ENCODE assay signal across 16 cellular contexts in the genomic region with DNA sequence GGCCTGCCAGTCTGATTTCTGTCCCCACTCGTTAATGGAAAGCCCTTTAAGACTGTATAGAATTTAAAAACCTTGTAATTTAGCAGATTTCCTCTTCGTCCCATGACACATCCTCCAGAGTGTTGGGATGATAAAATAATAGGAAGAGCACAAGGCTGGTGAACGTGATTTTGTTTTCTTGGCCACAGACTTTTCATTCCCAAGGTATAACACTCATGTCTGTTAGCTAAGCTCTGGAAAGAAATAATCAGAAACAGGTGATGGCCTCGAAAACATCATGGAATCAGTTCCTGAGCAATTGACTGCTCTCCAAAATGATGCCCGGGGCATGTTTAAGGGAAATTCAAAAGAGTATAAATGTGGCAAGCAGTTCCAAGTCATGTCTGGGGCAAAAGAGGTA.
DNase-seq lines count a peak whose midpoint lies in the region; ATAC-seq and TF ChIP-seq lines count a peak whose summit lies in the region.
"Had no signal": no experiment of that assay in that cellular context is flagged by ENCODE, and none has a peak within 500 bp of the region (broad histone marks: within the 10 kb centered on the region; RNA-seq: fewer than 3 reads in every experiment).

No MANE protein-coding gene starts in this region.

- H3K4me2 ChIP-seq in PC-3 (ENCODE audit: low read length), result no peak overlapping the region
- H3K4me2 ChIP-seq: BLaER1 treated with 17β-estradiol and CSF1 and Interleukin-3, amounts not matched to agents 10 nM and 100 nM had no signal

- H3K4me3 ChIP-seq in AG10803 (ENCODE audit: low read length) (no peak overlapping the region), PC-3 (ENCODE audit: low read length) (no peak overlapping the region), fibroblast of mammary gland (ENCODE audit: control insufficient read depth, low read depth, low read length) (no peak overlapping the region)
- no peak overlapping the region for H3K4me3 ChIP-seq in CD8-positive, alpha-beta memory T cell (ENCODE audit: low read length)
- H3K4me3 ChIP-seq: BLaER1 treated with 17β-estradiol and CSF1 and Interleukin-3, amounts not matched to agents 10 nM and 100 nM; GM23248 had no signal

- POLR2A ChIA-PET in PC-3 (lab: Charles Lee; ENCODE audit: unreplicated experiment), result no interaction called here
- POLR2A ChIA-PET in CD8-positive, alpha-beta memory T cell (lab: Charles Lee), result no interaction called here

- intact Hi-C loops in PC-3 (cut with micrococcal nuclease) (no loop called here), sciatic nerve (cut with DNase I) (loop anchor here (5.0 kb wide), 1 partner anchor 448 kb away; no protein-coding TSS in a partner anchor)
- intact Hi-C loops in activated T-helper 2 cell treated with anti-CD3 and anti-CD28 coated beads, Interferon-gamma antibody, Interleukin-2, Interleukin-4, amounts not matched to agents 10 μg/mL and 5 μg/mL and 100 μg/mL, durations not matched to agents 14 hours and 24 hours and 36 hours (cut with micrococcal nuclease), result no loop called here

- no peak overlapping the region for H3K4me3 Mint-ChIP-seq in activated T-helper 2 cell treated with anti-CD3 and anti-CD28 coated beads, Interferon-gamma antibody, Interleukin-2, Interleukin-4, amounts not matched to agents 10 μg/mL and 5 μg/mL and 100 μg/mL, durations not matched to agents 14 hours and 24 hours and 36 hours (ENCODE audit: low read depth)
- H3K4me3 Mint-ChIP-seq in CD8-positive, alpha-beta memory T cell, result no peak overlapping the region
- H3K4me3 Mint-ChIP-seq: CD4-positive, CD25-positive, alpha-beta regulatory T cell; IgD-negative memory B cell had no signal

- no peaks in the 10 kb centered on the region for H4K20me1 ChIP-seq in PC-3 (ENCODE audit: low read length)
- H4K20me1 ChIP-seq: BLaER1 treated with 17β-estradiol and CSF1 and Interleukin-3, amounts not matched to agents 10 nM and 100 nM had no signal

- H3K36me3 Mint-ChIP-seq in activated T-helper 2 cell treated with anti-CD3 and anti-CD28 coated beads, Interferon-gamma antibody, Interleukin-2, Interleukin-4, amounts not matched to agents 10 μg/mL and 5 μg/mL and 100 μg/mL, durations not matched to agents 14 hours and 24 hours and 36 hours (ENCODE audit: low read depth), result no peaks in the 10 kb centered on the region
- H3K36me3 Mint-ChIP-seq in CD8-positive, alpha-beta memory T cell, result no peaks in the 10 kb centered on the region
- H3K36me3 Mint-ChIP-seq: CD4-positive, CD25-positive, alpha-beta regulatory T cell; IgD-negative memory B cell had no signal

- no peak overlapping the region for H3K9ac ChIP-seq in PC-3 (ENCODE audit: low read length)
- H3K9ac ChIP-seq: BLaER1 treated with 17β-estradiol and CSF1 and Interleukin-3, amounts not matched to agents 10 nM and 100 nM; GM23248 had no signal

- no peaks in the 10 kb centered on the region for H3K79me2 ChIP-seq in PC-3 (ENCODE audit: low read length)

- no peaks in the 10 kb centered on the region for H3K27me3 Mint-ChIP-seq in activated T-helper 2 cell treated with anti-CD3 and anti-CD28 coated beads, Interferon-gamma antibody, Interleukin-2, Interleukin-4, amounts not matched to agents 10 μg/mL and 5 μg/mL and 100 μg/mL, durations not matched to agents 14 hours and 24 hours and 36 hours (ENCODE audit: low read depth)
- H3K27me3 Mint-ChIP-seq in CD8-positive, alpha-beta memory T cell, result no peaks in the 10 kb centered on the region
- H3K27me3 Mint-ChIP-seq: CD4-positive, CD25-positive, alpha-beta regulatory T cell; IgD-negative memory B cell had no signal

- TF ChIP-seq CTCF in AG10803 (conservative IDR thresholded peaks at IDR 0.05; ENCODE audit: low read length) (no peak), PC-3 (conservative IDR thresholded peaks at IDR 0.05; ENCODE audit: low read depth, low read length) (no peak), fibroblast of mammary gland (conservative IDR thresholded peaks at IDR 0.05; ENCODE audit: control insufficient read depth, insufficient read depth, low read depth, low read length) (no peak)

- H3K9me2 ChIP-seq in PC-3 (replicated peaks; ENCODE audit: low read length), result no peaks in the 10 kb centered on the region

- H3K4me1 ChIP-seq in PC-3 (ENCODE audit: insufficient read depth, low read length), result no peaks in the 10 kb centered on the region
- H3K4me1 ChIP-seq in CD8-positive, alpha-beta memory T cell (ENCODE audit: insufficient read depth, low read length), result no peaks in the 10 kb centered on the region

- H3K9me3 Mint-ChIP-seq in activated T-helper 2 cell treated with anti-CD3 and anti-CD28 coated beads, Interferon-gamma antibody, Interleukin-2, Interleukin-4, amounts not matched to agents 10 μg/mL and 5 μg/mL and 100 μg/mL, durations not matched to agents 14 hours and 24 hours and 36 hours, result peaks cover 6% of the 10 kb centered on the region
- peaks cover 0 to 19% (median 2%) of the 10 kb centered on the region in 5 donors for H3K9me3 Mint-ChIP-seq in CD8-positive, alpha-beta memory T cell
- H3K9me3 Mint-ChIP-seq: IgD-negative memory B cell had no signal

- ATAC-seq in PC-3 (no peak), sciatic nerve (peak; percentile 76), HG03521 (IDR thresholded peaks at IDR 0.05; ENCODE audit: unreplicated experiment) (no peak)
- ATAC-seq: HCT116 had no signal

- BruUV-seq in PC-3 (replicated peaks; lab: Mats Ljungman, UMichigan), result no TSS peak

- H3F3A ChIP-seq in PC-3 (ENCODE audit: low read length, unreplicated experiment), result no peaks in the 10 kb centered on the region

- no peak overlapping the region for H3K27ac Mint-ChIP-seq in activated T-helper 2 cell treated with anti-CD3 and anti-CD28 coated beads, Interferon-gamma antibody, Interleukin-2, Interleukin-4, amounts not matched to agents 10 μg/mL and 5 μg/mL and 100 μg/mL, durations not matched to agents 14 hours and 24 hours and 36 hours
- no peak overlapping the region for H3K27ac Mint-ChIP-seq in CD8-positive, alpha-beta memory T cell
- H3K27ac Mint-ChIP-seq: CD4-positive, CD25-positive, alpha-beta regulatory T cell; IgD-negative memory B cell had no signal

- no peaks in the 10 kb centered on the region for H3K27me3 ChIP-seq in PC-3 (ENCODE audit: low read length)
- H3K27me3 ChIP-seq in CD8-positive, alpha-beta memory T cell (ENCODE audit: insufficient read depth, low read length, poor library complexity, severe bottlenecking), result no peaks in the 10 kb centered on the region
- H3K27me3 ChIP-seq: BLaER1 treated with 17β-estradiol and CSF1 and Interleukin-3, amounts not matched to agents 10 nM and 100 nM had no signal

- CTCF ChIA-PET in PC-3 (lab: Charles Lee), result no interaction called here
- CTCF ChIA-PET in CD8-positive, alpha-beta memory T cell (lab: Charles Lee), result no interaction called here

- no peaks in the 10 kb centered on the region for H3K9me3 ChIP-seq in PC-3 (ENCODE audit: low read length)
- H3K9me3 ChIP-seq in CD8-positive, alpha-beta memory T cell (ENCODE audit: low read length), result no peaks in the 10 kb centered on the region

- H3K4me1 Mint-ChIP-seq in activated T-helper 2 cell treated with anti-CD3 and anti-CD28 coated beads, Interferon-gamma antibody, Interleukin-2, Interleukin-4, amounts not matched to agents 10 μg/mL and 5 μg/mL and 100 μg/mL, durations not matched to agents 14 hours and 24 hours and 36 hours (ENCODE audit: low read depth), result no peaks in the 10 kb centered on the region
- no peaks in the 10 kb centered on the region for H3K4me1 Mint-ChIP-seq in CD8-positive, alpha-beta memory T cell
- H3K4me1 Mint-ChIP-seq: CD4-positive, CD25-positive, alpha-beta regulatory T cell; IgD-negative memory B cell had no signal

- H3K27ac ChIP-seq in PC-3 (ENCODE audit: low read length), result no peak overlapping the region
- H3K27ac ChIP-seq in CD8-positive, alpha-beta memory T cell (ENCODE audit: low read depth, low read length), result no peak overlapping the region
- H3K27ac ChIP-seq: BLaER1 treated with 17β-estradiol and CSF1 and Interleukin-3, amounts not matched to agents 10 nM and 100 nM; GM23248 had no signal

- H3K36me3 ChIP-seq in PC-3 (ENCODE audit: low read depth, low read length), result no peaks in the 10 kb centered on the region
- H3K36me3 ChIP-seq in CD8-positive, alpha-beta memory T cell (ENCODE audit: insufficient read depth, low read length), result no peaks in the 10 kb centered on the region
- H3K36me3 ChIP-seq: BLaER1 treated with 17β-estradiol and CSF1 and Interleukin-3, amounts not matched to agents 10 nM and 100 nM had no signal

- DNase-seq in AG10803 (ENCODE audit: low read depth) (peak; percentile 70), PC-3 (no peak), fibroblast of mammary gland (ENCODE audit: low read depth) (peak; percentile 49), sciatic nerve (ENCODE audit: low spot score) (no peak)
- DNase-seq in activated T-helper 2 cell treated with anti-CD3 and anti-CD28 coated beads, Interferon-gamma antibody, Interleukin-2, Interleukin-4, amounts not matched to agents 10 μg/mL and 5 μg/mL and 100 μg/mL, durations not matched to agents 14 hours and 24 hours and 36 hours (ENCODE audit: low spot score), result no peak
- DNase-seq in CD8-positive, alpha-beta memory T cell, result no peak
- DNase-seq: ACHN; Calu3; CD4-positive, CD25-positive, alpha-beta regulatory T cell; DMS 273 treated with DMSO at 0.1 percent for 48 hours; GM23248; KG1 had no signal

- peak overlapping the region; percentile 37 for H2AFZ ChIP-seq in PC-3 (ENCODE audit: low read length)
- H2AFZ ChIP-seq: GM23248 had no signal

Comparison
In these comparisons a context has a peak if more than half of its experiments do, and no peak if none do; other contexts are left out.
1. DNase-seq: peak in AG10803 (single experiment) and fibroblast of mammary gland (single experiment); none in PC-3 (single experiment), sciatic nerve (single experiment), activated T-helper 2 cell treated with anti-CD3 and anti-CD28 coated beads, Interferon-gamma antibody, Interleukin-2, Interleukin-4, amounts not matched to agents 10 μg/mL and 5 μg/mL and 100 μg/mL, durations not matched to agents 14 hours and 24 hours and 36 hours (single experiment) and CD8-positive, alpha-beta memory T cell (0 of 5).